In genomic region chr3:113746069-113746954, GRCh38 we compare ENCODE assay signal across 8 cellular contexts. TPM values are rescaled to one million over a fixed set of nuclear protein-coding genes. Genes with fewer than 3 reads are reported as not detected.
DNase-seq lines count a peak whose midpoint lies in the region; ATAC-seq and TF ChIP-seq lines count a peak whose summit lies in the region.

Gene NAA50, minus strand, starts transcription at chr3:113746249. Its CDS starts 300 bp downstream, at chr3:113745949.

- H3F3A ChIP-seq in SK-N-SH (replicated peaks; ENCODE audit: insufficient read depth) = peaks cover 12% of the 10 kb centered on the region

- no peaks in the 10 kb centered on the region for H3K9me3 ChIP-seq in SK-N-SH
- no peaks in the 10 kb centered on the region for H3K9me3 ChIP-seq in gastroesophageal sphincter
- H3K9me3 ChIP-seq in neutrophil = no peaks in the 10 kb centered on the region

- TF ChIP-seq CTCF in HFF-Myc (IDR thresholded peaks at IDR 0.05; ENCODE audit: low read depth, low read length, missing control alignments) = no peak
- no peak for TF ChIP-seq CTCF in SK-N-SH (IDR thresholded peaks at IDR 0.05)
- TF ChIP-seq CTCF in gastroesophageal sphincter (IDR thresholded peaks at IDR 0.05) = peak in 1 of 4 experiments; percentile 2
- peak; percentile 5 for TF ChIP-seq CTCF in neutrophil (IDR thresholded peaks at IDR 0.05)

- peak within 1 kb of the TSS; percentile 88 for H2AFZ ChIP-seq in SK-N-SH (ENCODE audit: low read depth)

- H3K27me3 ChIP-seq in SK-N-SH (ENCODE audit: insufficient read depth) (no peaks in the 10 kb centered on the region), gastroesophageal sphincter (no peaks in the 10 kb centered on the region), neutrophil (no peaks in the 10 kb centered on the region)

- H3K27ac ChIP-seq in SK-N-SH (ENCODE audit: low read depth in 2 of 2, low read length in 1 of 2) = peak within 1 kb of the TSS; percentile 100
- peak within 1 kb of the TSS; percentile 90 to 97 (median 96) for H3K27ac ChIP-seq in gastroesophageal sphincter
- peak within 1 kb of the TSS; percentile 98 for H3K27ac ChIP-seq in neutrophil
- peak within 1 kb of the TSS; percentile 100 for H3K27ac ChIP-seq in substantia nigra (ENCODE audit: low read depth, low read length, poor library complexity, severe bottlenecking)

- no peak for TF ChIP-seq RAD21 in SK-N-SH (IDR thresholded peaks at IDR 0.05; ENCODE audit: low read length)

- peaks cover 78% of the 10 kb centered on the region for H3K79me2 ChIP-seq in SK-N-SH (ENCODE audit: insufficient read depth)

- peak within 1 kb of the TSS; percentile 97 for H3K9ac ChIP-seq in SK-N-SH

- CTCF ChIA-PET in SK-N-SH (lab: Yijun Ruan, JAX) = interaction anchor here (0.7 to 2.4 kb wide), 16 partner anchors 10 to 410 kb away, joined by 3 to 42 read pairs (median 4); no protein-coding TSS in a partner anchor

- peaks cover 0 to 4% of the 10 kb centered on the region in 2 experiments for H3K36me3 ChIP-seq in SK-N-SH (replicated peaks in 1 of 2; ENCODE audit: control insufficient read depth in 1 of 2, insufficient read depth in 2 of 2, low read length in 1 of 2)
- no peaks in the 10 kb centered on the region for H3K36me3 ChIP-seq in gastroesophageal sphincter
- no peaks in the 10 kb centered on the region for H3K36me3 ChIP-seq in neutrophil

- H3K4me1 ChIP-seq in SK-N-SH (ENCODE audit: control insufficient read depth in 1 of 2, insufficient read depth in 2 of 2, low read depth in 1 of 2, low read length in 1 of 2) (peaks cover 6 to 16% of the 10 kb centered on the region in 2 experiments; a peak in 3 of 4 replicates), gastroesophageal sphincter (peaks cover 12 to 67% (median 18%) of the 10 kb centered on the region in 3 donors), neutrophil (ENCODE audit: control insufficient read depth in 1 of 2, insufficient read depth in 1 of 2, low read depth in 1 of 2, low read length in 1 of 2) (peaks cover 47 to 52% of the 10 kb centered on the region in 2 experiments)

- no peaks in the 10 kb centered on the region for H3K9me2 ChIP-seq in SK-N-SH

- 0 out of 4 replicates have a peak, but pooled peaks of 1 of the 2 experiments have one; percentile 23 for TF ChIP-seq EP300 in SK-N-SH (IDR thresholded peaks at IDR 0.05; ENCODE audit: borderline replicate concordance in 1 of 2, low read depth in 1 of 2, low read length in 1 of 2)
- no peak for TF ChIP-seq EP300 in gastroesophageal sphincter (IDR thresholded peaks at IDR 0.05)

- H3K4me3 ChIP-seq in HFF-Myc (replicated peaks; ENCODE audit: low read depth, low read length) (peak within 1 kb of the TSS; percentile 85), SK-N-SH (ENCODE audit: low read depth in 2 of 2, low read length in 1 of 2) (peak within 1 kb of the TSS; percentile 94 to 99), gastroesophageal sphincter (peak within 1 kb of the TSS; percentile 79 to 83), neutrophil (ENCODE audit: low read depth in 1 of 2, low read length in 1 of 2) (peak within 1 kb of the TSS; percentile 69 to 92)

- DNase-seq in GDM1 (lab: John Stamatoyannopoulos, UW) (peak; percentile 91), HFF-Myc (ENCODE audit: extremely low read depth, low read depth) (peak; percentile 91), NCI-H1048 (lab: John Stamatoyannopoulos, UW) (peak; percentile 89), SK-N-SH (peak; percentile 94), substantia nigra (lab: John Stamatoyannopoulos, UW) (peak; percentile 45 to 96 (median 89))
- DNase-seq in activated naive CD4-positive, alpha-beta T cell treated with anti-CD3 and anti-CD28 coated beads, Interleukin-2, amount 50 U/mL, for 16 hours = peak; percentile 94

- H3K4me2 ChIP-seq in SK-N-SH = peak within 1 kb of the TSS; percentile 87

- peak; percentile 95 for ATAC-seq in gastroesophageal sphincter

- POLR2A ChIA-PET in SK-N-SH (lab: Yijun Ruan, JAX) = interaction anchor here (0.8 kb wide), 1 partner anchor 231 kb away, joined by 3 read pairs; the partner anchor contains the start of gene SPICE1

- TF ChIP-seq POLR2A in gastroesophageal sphincter (IDR thresholded peaks at IDR 0.05) = peak; percentile 81 to 84

- peaks cover 34% of the 10 kb centered on the region for H4K20me1 ChIP-seq in SK-N-SH (ENCODE audit: insufficient read depth)

- WGBS in SK-N-SH (ENCODE audit: low lambda C conversion rate) = under 1% methylated on average over 33 of the region's 59 CpGs
- WGBS in gastroesophageal sphincter (ENCODE audit: low coverage in 1 of 2), 2 donors = 0 to 1% methylated on average over 4 to 19 of the region's 59 CpGs

TF ChIP-seq in SK-N-SH, 30 proteins besides CTCF, POLR2A, EP300 and RAD21 (continues in another document):
- peak; percentile 91 for TF ChIP-seq USF1 (IDR thresholded peaks at IDR 0.05; ENCODE audit: borderline replicate concordance, low read depth)
- TF ChIP-seq REST (IDR thresholded peaks at IDR 0.05; ENCODE audit: low read depth, low read length) = no peak
- 0 out of 2 replicates have a peak, but pooled peaks have one; percentile 27 for TF ChIP-seq ELF1 (IDR thresholded peaks at IDR 0.05)
- TF ChIP-seq USF2 (IDR thresholded peaks at IDR 0.05; ENCODE audit: borderline replicate concordance, low read depth, low read length) = peak; percentile 31; the same call in 1 of the 2 replicates
- peak; percentile 93 for TF ChIP-seq GABPA (IDR thresholded peaks at IDR 0.05; ENCODE audit: low read depth)
- peak; percentile 95 for TF ChIP-seq NRF1 (IDR thresholded peaks at IDR 0.05; ENCODE audit: low read depth, low read length)
- TF ChIP-seq CHD2 (IDR thresholded peaks at IDR 0.05; ENCODE audit: low read length, partially characterized antibody) = peak; percentile 86
- no peak for TF ChIP-seq RXRA (IDR thresholded peaks at IDR 0.05; ENCODE audit: borderline replicate concordance, low read depth)
- peak; percentile 56; the same call in 1 of the 2 replicates for TF ChIP-seq YY1 (IDR thresholded peaks at IDR 0.05; ENCODE audit: low read depth)
- TF ChIP-seq RCOR1 (IDR thresholded peaks at IDR 0.05; ENCODE audit: low read length) = peak; percentile 16; the same call in 1 of the 2 replicates
- TF ChIP-seq TAF1 (IDR thresholded peaks at IDR 0.05; ENCODE audit: borderline replicate concordance, low read depth, low read length) = peak; percentile 54; the same call in 1 of the 2 replicates
- peak; percentile 32; the same call in 1 of the 2 replicates for TF ChIP-seq TCF12 (IDR thresholded peaks at IDR 0.05)
- TF ChIP-seq MEF2A (IDR thresholded peaks at IDR 0.05; ENCODE audit: borderline replicate concordance, low read depth) = no peak
- no peak for TF ChIP-seq TEAD4 (IDR thresholded peaks at IDR 0.05; ENCODE audit: borderline replicate concordance, insufficient read depth)

RNA-seq across cellular contexts. Expression of gene NAA50, which starts in this region (rescaled TPM):
- 39.6 and 79.5 TPM in 2 replicates for polyA plus RNA-seq in SK-N-SH (2012; rRNA removed)
- 45.7 and 51.6 TPM in 2 replicates for polyA plus RNA-seq in SK-N-SH (2012; cell fraction: cytosol; rRNA removed)
- 33.1 and 50.0 TPM in 2 replicates for polyA plus RNA-seq in SK-N-SH (2012; cell fraction: nucleus; rRNA removed)
- total RNA-seq in gastroesophageal sphincter = 100 to 1,000 TPM; 127 to 172 (median 147) TPM

Comparison
In these comparisons a context has a peak if more than half of its experiments do, and no peak if none do; other contexts are left out.
1. Peak in every context shown above with its lines: DNase-seq, ATAC-seq, H3K4me3 ChIP-seq and H3K27ac ChIP-seq.